In the genomic region with DNA sequence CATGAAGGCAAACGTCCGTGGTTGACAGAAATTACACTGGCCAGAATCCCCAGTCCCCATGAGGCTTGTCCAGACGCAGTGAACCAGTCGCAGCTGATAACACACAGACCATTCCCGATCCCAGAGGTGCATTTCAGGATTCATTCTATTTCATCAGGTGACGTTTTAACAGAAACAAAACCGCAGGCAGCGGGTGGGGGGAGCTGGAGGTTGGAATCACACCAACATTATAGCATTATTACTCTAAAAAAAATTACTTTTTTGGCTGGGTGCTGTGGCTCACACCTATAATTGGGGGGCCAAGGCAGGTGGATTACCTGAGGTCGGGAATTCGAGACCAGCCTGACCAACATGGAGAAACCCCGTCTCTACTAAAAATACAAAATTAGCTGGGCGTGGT, we compare ENCODE assay signal across 16 cellular contexts. TPM values are rescaled to one million over a fixed set of nuclear protein-coding genes. Genes with fewer than 3 reads are reported as not detected.
DNase-seq lines count a peak whose midpoint lies in the region; ATAC-seq, FAIRE-seq and TF ChIP-seq lines count a peak whose summit lies in the region.
"Had no signal": no experiment of that assay in that cellular context is flagged by ENCODE, and none has a peak within 500 bp of the region (broad histone marks: within the 10 kb centered on the region; RNA-seq: fewer than 3 reads in every experiment).

No MANE protein-coding gene starts in this region.

- no peaks in the 10 kb centered on the region for H3K9me3 ChIP-seq in CD4-positive, CD25-positive, alpha-beta regulatory T cell (ENCODE audit: control insufficient read depth in 2 of 2, low read length in 2 of 2)
- no peaks in the 10 kb centered on the region for H3K9me3 ChIP-seq in lung (ENCODE audit: control insufficient read depth in 2 of 2, insufficient read depth in 1 of 2, low read length in 1 of 2)

- H3K4me1 ChIP-seq in CD4-positive, CD25-positive, alpha-beta regulatory T cell (ENCODE audit: control insufficient read depth, insufficient read depth, low read length, poor library complexity, severe bottlenecking) = peaks cover 40% of the 10 kb centered on the region
- H3K4me1 ChIP-seq in lung (ENCODE audit: control insufficient read depth in 2 of 2, insufficient read depth in 2 of 2, low read length in 2 of 2) = peaks cover 4 to 21% of the 10 kb centered on the region in 2 donors

- H3K27ac ChIP-seq in CD4-positive, CD25-positive, alpha-beta regulatory T cell (ENCODE audit: insufficient read depth, low read length, poor library complexity, severe bottlenecking) = peak overlapping the region; percentile 89
- no peak overlapping the region for H3K27ac ChIP-seq in lung (ENCODE audit: low read depth in 1 of 2, low read length in 1 of 2)

- TF ChIP-seq CTCF in GM06990 (IDR thresholded peaks at IDR 0.05; ENCODE audit: insufficient read depth, low read length, poor library complexity, severe bottlenecking) = no peak
- TF ChIP-seq CTCF in lung (IDR thresholded peaks at IDR 0.05; ENCODE audit: control extremely low read depth, extremely low read depth) = no peak
- no peak for TF ChIP-seq CTCF in D721Med (IDR thresholded peaks at IDR 0.05; ENCODE audit: insufficient read depth, missing control alignments)

- H3K4me3 ChIP-seq in CD4-positive, CD25-positive, alpha-beta regulatory T cell (ENCODE audit: low read depth, low read length) = no peak overlapping the region
- H3K4me3 ChIP-seq in GM06990 (replicated peaks; ENCODE audit: low read depth, low read length) = peak overlapping the region; percentile 96
- no peak overlapping the region for H3K4me3 ChIP-seq in lung

- 88 to 95% methylated on average over 12 of the region's 12 CpGs for WGBS in lung, 2 donors

- no peaks in the 10 kb centered on the region for H3K27me3 ChIP-seq in CD4-positive, CD25-positive, alpha-beta regulatory T cell (ENCODE audit: control insufficient read depth, insufficient read depth, low read length)
- H3K27me3 ChIP-seq in GM06990 (replicated peaks; ENCODE audit: control insufficient read depth, insufficient read depth, low read length) (no peaks in the 10 kb centered on the region), lung (ENCODE audit: control insufficient read depth, insufficient read depth) (no peaks in the 10 kb centered on the region)

- peaks cover 5% of the 10 kb centered on the region for H3K27me3 Mint-ChIP-seq in CD4-positive, CD25-positive, alpha-beta regulatory T cell
- no peaks in the 10 kb centered on the region for H3K27me3 Mint-ChIP-seq in activated CD8-positive, alpha-beta memory T cell treated with anti-CD3 and anti-CD28 coated beads, Interleukin-2, amount 10 ng/mL, durations not matched to agents 7 days and 5 days
- H3K27me3 Mint-ChIP-seq: activated CD4-positive, alpha-beta T cell treated with anti-CD3 and anti-CD28 coated beads, Interleukin-2, amount 10 ng/mL, durations not matched to agents 7 days and 5 days had no signal

- no peaks in the 10 kb centered on the region for H3K9me3 Mint-ChIP-seq in CD4-positive, CD25-positive, alpha-beta regulatory T cell
- no peaks in the 10 kb centered on the region for H3K9me3 Mint-ChIP-seq in activated CD8-positive, alpha-beta memory T cell treated with anti-CD3 and anti-CD28 coated beads, Interleukin-2, amount 10 ng/mL, durations not matched to agents 7 days and 5 days (ENCODE audit: low read depth)
- H3K9me3 Mint-ChIP-seq: activated CD4-positive, alpha-beta T cell treated with anti-CD3 and anti-CD28 coated beads, Interleukin-2, amount 10 ng/mL, durations not matched to agents 7 days and 5 days; CD14-positive monocyte; T-helper 1 cell treated with Interleukin-12 subunit alpha and Interleukin-12 subunit beta and Interleukin-4 antibody, amounts not matched to agents 30 μg/mL and 1 μg/mL, for 36 hours had no signal

- intact Hi-C loops in posterior vena cava (cut with DNase I) = loop anchor here in 1 of 2 donors (1.0 to 10.0 kb wide), 2 partner anchors 137 to 173 kb away; no protein-coding TSS in a partner anchor

- peak overlapping the region in 2 of 4 donors; percentile 38 to 97 for H3K4me3 Mint-ChIP-seq in CD4-positive, CD25-positive, alpha-beta regulatory T cell
- no peak overlapping the region for H3K4me3 Mint-ChIP-seq in activated CD8-positive, alpha-beta memory T cell treated with anti-CD3 and anti-CD28 coated beads, Interleukin-2, amount 10 ng/mL, durations not matched to agents 7 days and 5 days
- H3K4me3 Mint-ChIP-seq: activated CD4-positive, alpha-beta T cell treated with anti-CD3 and anti-CD28 coated beads, Interleukin-2, amount 10 ng/mL, durations not matched to agents 7 days and 5 days; CD14-positive monocyte; T-helper 1 cell treated with Interleukin-12 subunit alpha and Interleukin-12 subunit beta and Interleukin-4 antibody, amounts not matched to agents 30 μg/mL and 1 μg/mL, for 36 hours had no signal

- peaks cover 16% of the 10 kb centered on the region for H3K36me3 Mint-ChIP-seq in CD4-positive, CD25-positive, alpha-beta regulatory T cell
- H3K36me3 Mint-ChIP-seq in activated CD8-positive, alpha-beta memory T cell treated with anti-CD3 and anti-CD28 coated beads, Interleukin-2, amount 10 ng/mL, durations not matched to agents 7 days and 5 days = peaks cover 56% of the 10 kb centered on the region

- CTCF ChIA-PET in activated CD8-positive, alpha-beta memory T cell treated with anti-CD3 and anti-CD28 coated beads, Interleukin-2, amount 10 ng/mL, durations not matched to agents 7 days and 5 days (lab: Charles Lee) = interaction anchor here (4.4 to 4.9 kb wide), 2 partner anchors 10 to 16 kb away, joined by 23 to 65 read pairs; no protein-coding TSS in a partner anchor

- no peak for ATAC-seq in CD4-positive, CD25-positive, alpha-beta regulatory T cell (ENCODE audit: low read depth in 2 of 2)
- ATAC-seq in activated CD8-positive, alpha-beta memory T cell treated with anti-CD3 and anti-CD28 coated beads, Interleukin-2, amount 10 ng/mL, durations not matched to agents 7 days and 5 days = no peak
- no peak for ATAC-seq in lung (ENCODE audit: insufficient read depth, low FRiP score)

- FAIRE-seq in D721Med (lab: Jason Lieb, UNC) = no peak
- FAIRE-seq: endometrium, islet of Langerhans had no signal

- DNase-seq in CD4-positive, CD25-positive, alpha-beta regulatory T cell = no peak
- DNase-seq in GM06990 (ENCODE audit: extremely low read depth, insufficient read length) (no peak), lung (ENCODE audit: low spot score) (peak; percentile 26), retina (no peak), NCI-H1417 treated with DMSO at 0.1 percent for 48 hours (lab: John Stamatoyannopoulos, UW) (no peak), D721Med (ENCODE audit: insufficient read length, low spot score) (no peak), posterior vena cava (ENCODE audit: low spot score) (no peak)
- DNase-seq in activated CD8-positive, alpha-beta memory T cell treated with anti-CD3 and anti-CD28 coated beads, Interleukin-2, amount 10 ng/mL, durations not matched to agents 7 days and 5 days = no peak
- DNase-seq: activated CD4-positive, alpha-beta T cell treated with anti-CD3 and anti-CD28 coated beads, Interleukin-2, amount 10 ng/mL, durations not matched to agents 7 days and 5 days; Kasumi-1; NCI-H146; stimulated activated CD4-positive, alpha-beta T cell treated with anti-CD3 and anti-CD28 coated beads, Interleukin-4, amount 100 ng/mL, for 1 hour had no signal

- H3K36me3 ChIP-seq in CD4-positive, CD25-positive, alpha-beta regulatory T cell (ENCODE audit: control insufficient read depth, insufficient read depth, low read length) = peaks cover 48% of the 10 kb centered on the region
- H3K36me3 ChIP-seq in GM06990 (ENCODE audit: control insufficient read depth, insufficient read depth, low read length) (peaks cover 43% of the 10 kb centered on the region), lung (ENCODE audit: control insufficient read depth in 2 of 2, insufficient read depth in 2 of 2, low read length in 2 of 2) (peaks cover 4 to 46% of the 10 kb centered on the region in 2 donors)

- no peak overlapping the region for H3K27ac Mint-ChIP-seq in CD4-positive, CD25-positive, alpha-beta regulatory T cell
- peak overlapping the region; percentile 61 for H3K27ac Mint-ChIP-seq in activated CD8-positive, alpha-beta memory T cell treated with anti-CD3 and anti-CD28 coated beads, Interleukin-2, amount 10 ng/mL, durations not matched to agents 7 days and 5 days
- H3K27ac Mint-ChIP-seq: T-helper 1 cell treated with Interleukin-12 subunit alpha and Interleukin-12 subunit beta and Interleukin-4 antibody, amounts not matched to agents 30 μg/mL and 1 μg/mL, for 36 hours had no signal

- peaks cover 4 to 39% (median 26%) of the 10 kb centered on the region in 4 donors for H3K4me1 Mint-ChIP-seq in CD4-positive, CD25-positive, alpha-beta regulatory T cell
- peaks cover 77% of the 10 kb centered on the region for H3K4me1 Mint-ChIP-seq in activated CD8-positive, alpha-beta memory T cell treated with anti-CD3 and anti-CD28 coated beads, Interleukin-2, amount 10 ng/mL, durations not matched to agents 7 days and 5 days

RNA-seq across cellular contexts. Expression of a gene that starts 25.2 kb away (rescaled TPM):
- 25.8 TPM for total RNA-seq in CD4-positive, CD25-positive, alpha-beta regulatory T cell
- 10 to 100 TPM in 2 of 4 donors, 1 to 10 TPM in 2; 7.6 to 15.0 (median 9.7) TPM for polyA plus RNA-seq in CD4-positive, CD25-positive, alpha-beta regulatory T cell
- 10 to 100 TPM; 47.9 to 81.0 TPM for total RNA-seq in activated CD8-positive, alpha-beta memory T cell treated with anti-CD3 and anti-CD28 coated beads, Interleukin-2, amount 10 ng/mL, durations not matched to agents 7 days and 5 days
- total RNA-seq in lung (10 to 100 TPM; 13.3 to 25.4 TPM), posterior vena cava (10 to 100 TPM; 16.1 to 20.5 TPM)
- 10 to 100 TPM; 18.9 to 20.4 TPM for polyA plus RNA-seq in lung

RNA-seq across cellular contexts. Expression of a gene that starts 25.4 kb away (rescaled TPM):
- total RNA-seq in CD4-positive, CD25-positive, alpha-beta regulatory T cell = 2.8 TPM
- polyA plus RNA-seq in CD4-positive, CD25-positive, alpha-beta regulatory T cell = 1 to 10 TPM in 2 of 4 donors, under 1 TPM in 2; 0.64 to 1.3 (median 1.0) TPM
- total RNA-seq in activated CD8-positive, alpha-beta memory T cell treated with anti-CD3 and anti-CD28 coated beads, Interleukin-2, amount 10 ng/mL, durations not matched to agents 7 days and 5 days = 1 to 10 TPM; 3.0 to 4.4 TPM
- total RNA-seq in lung (1 to 10 TPM; 4.6 to 6.7 TPM), posterior vena cava (1 to 10 TPM; 5.6 to 8.0 TPM)
- polyA plus RNA-seq in lung = 1 to 10 TPM; 1.8 to 1.9 TPM
